ENCODE assay signal across 20 cellular contexts in the genomic region with DNA sequence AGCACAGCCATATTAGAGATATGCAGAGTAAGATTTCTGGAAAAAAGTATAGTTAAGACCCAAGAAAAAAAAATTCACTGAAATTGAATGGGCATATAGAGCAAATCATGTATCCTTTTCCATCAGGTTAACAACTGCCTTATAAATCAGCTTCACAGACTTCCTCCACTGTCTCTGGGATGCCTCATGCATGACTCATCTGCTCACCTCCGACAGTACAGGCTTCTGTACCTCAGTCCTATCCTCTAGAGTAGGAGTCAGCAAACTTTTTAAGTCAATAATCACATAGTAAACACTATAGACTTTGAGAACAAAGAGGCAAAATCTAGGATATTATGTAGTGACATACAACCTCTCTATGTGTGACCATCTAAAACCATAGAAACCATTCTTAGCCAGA.
DNase-seq lines count a peak whose midpoint lies in the region; ATAC-seq and TF ChIP-seq lines count a peak whose summit lies in the region.
"Had no signal": no experiment of that assay in that cellular context is flagged by ENCODE, and none has a peak within 500 bp of the region (broad histone marks: within the 10 kb centered on the region; RNA-seq: fewer than 3 reads in every experiment).

No MANE protein-coding gene starts in this region.

- TF ChIP-seq CTCF in RWPE2 (IDR thresholded peaks at IDR 0.05; ENCODE audit: poor library complexity, severe bottlenecking), result no peak
- TF ChIP-seq CTCF in type B pancreatic cell (conservative IDR thresholded peaks at IDR 0.05), result no peak
- no peak for TF ChIP-seq CTCF in HFFc6 (IDR thresholded peaks at IDR 0.05)

- H3K27ac ChIP-seq in RWPE2 (ENCODE audit: poor library complexity, severe bottlenecking), result peak overlapping the region; percentile 94
- H3K27ac ChIP-seq: cardiac muscle cell had no signal

- no peaks in the 10 kb centered on the region for H3K27me3 ChIP-seq in RWPE2 (ENCODE audit: insufficient read depth, poor library complexity, severe bottlenecking)
- H3K27me3 ChIP-seq: BE2C, cardiac muscle cell had no signal

- H3K4me3 ChIP-seq in RWPE2 (ENCODE audit: severe bottlenecking), result no peak overlapping the region
- H3K4me3 ChIP-seq: cardiac muscle cell had no signal

- no peaks in the 10 kb centered on the region for H3K36me3 Mint-ChIP-seq in type B pancreatic cell
- H3K36me3 Mint-ChIP-seq in HFFc6 (ENCODE audit: low read depth), result no peaks in the 10 kb centered on the region
- H3K36me3 Mint-ChIP-seq: activated CD8-positive, alpha-beta memory T cell treated with anti-CD3 and anti-CD28 coated beads, Interleukin-2, amount 10 ng/mL, durations not matched to agents 7 days and 5 days; naive thymus-derived CD8-positive, alpha-beta T cell had no signal

- peaks cover 2% of the 10 kb centered on the region for H3K9me3 ChIP-seq in RWPE2 (ENCODE audit: severe bottlenecking)
- H3K9me3 ChIP-seq: BE2C had no signal

- peaks cover 13% of the 10 kb centered on the region for H3K4me1 ChIP-seq in RWPE2 (ENCODE audit: insufficient read depth, poor library complexity, severe bottlenecking)
- H3K4me1 ChIP-seq: BE2C had no signal

- peak overlapping the region; percentile 3 for H3K27ac Mint-ChIP-seq in type B pancreatic cell
- no peak overlapping the region for H3K27ac Mint-ChIP-seq in HFFc6
- H3K27ac Mint-ChIP-seq: activated CD8-positive, alpha-beta memory T cell treated with anti-CD3 and anti-CD28 coated beads, Interleukin-2, amount 10 ng/mL, durations not matched to agents 7 days and 5 days; activated T-helper 17 cell treated with anti-CD3 and anti-CD28 coated beads, Interleukin-2, amount 50 U/mL, for 72 hours; naive thymus-derived CD8-positive, alpha-beta T cell; T-helper 2 cell treated with Interferon-gamma antibody and Interleukin-4, amounts not matched to agents 5 μg/mL and 100 μg/mL, for 36 hours had no signal

- H3K4me3 Mint-ChIP-seq in type B pancreatic cell, result no peak overlapping the region
- no peak overlapping the region for H3K4me3 Mint-ChIP-seq in HFFc6
- H3K4me3 Mint-ChIP-seq: activated CD8-positive, alpha-beta memory T cell treated with anti-CD3 and anti-CD28 coated beads, Interleukin-2, amount 10 ng/mL, durations not matched to agents 7 days and 5 days; activated T-helper 17 cell treated with anti-CD3 and anti-CD28 coated beads, Interleukin-2, amount 50 U/mL, for 72 hours; naive thymus-derived CD8-positive, alpha-beta T cell; T-helper 2 cell treated with Interferon-gamma antibody and Interleukin-4, amounts not matched to agents 5 μg/mL and 100 μg/mL, for 36 hours had no signal

- ATAC-seq in RWPE2 (ENCODE audit: low read depth) (peak; percentile 100), HG02610 (IDR thresholded peaks at IDR 0.05; ENCODE audit: unreplicated experiment) (no peak)
- ATAC-seq: activated CD8-positive, alpha-beta memory T cell treated with anti-CD3 and anti-CD28 coated beads, Interleukin-2, amount 10 ng/mL, durations not matched to agents 7 days and 5 days; activated T-helper 17 cell treated with anti-CD3 and anti-CD28 coated beads, Interleukin-2, amount 50 U/mL, for 72 hours; naive thymus-derived CD8-positive, alpha-beta T cell had no signal

- no peaks in the 10 kb centered on the region for H3K36me3 ChIP-seq in RWPE2 (ENCODE audit: low read depth)
- H3K36me3 ChIP-seq: BE2C, cardiac muscle cell had no signal

- no peaks in the 10 kb centered on the region for H3K9me3 Mint-ChIP-seq in type B pancreatic cell
- H3K9me3 Mint-ChIP-seq in HFFc6, result peaks cover 48% of the 10 kb centered on the region
- H3K9me3 Mint-ChIP-seq: T-helper 2 cell treated with Interferon-gamma antibody and Interleukin-4, amounts not matched to agents 5 μg/mL and 100 μg/mL, for 36 hours had no signal

- DNase-seq in HT-29 (ENCODE audit: low spot score) (peak; percentile 47), RWPE2 (ENCODE audit: low spot score) (peak; percentile 75), iPS DF 4.7 (ENCODE audit: extremely low read depth, low spot score) (peak; percentile 2), type B pancreatic cell (ENCODE audit: extremely low spot score, unreplicated experiment) (no peak), DMS 273 (lab: John Stamatoyannopoulos, UW; ENCODE audit: unreplicated experiment) (no peak), HFFc6 (no peak)
- DNase-seq: activated CD4-positive, CD25-positive, alpha-beta regulatory T cell; activated CD8-positive, alpha-beta memory T cell treated with anti-CD3 and anti-CD28 coated beads, Interleukin-2, amount 10 ng/mL, durations not matched to agents 7 days and 5 days; BE2C; dermis blood vessel endothelial cell; IMR-90; naive thymus-derived CD8-positive, alpha-beta T cell; NCI-H1930; NCI-H510A; SHP77 treated with DMSO at 0.1 percent for 48 hours; stimulated activated CD4-positive, alpha-beta T cell treated with anti-CD3 and anti-CD28 coated beads, Interleukin-4, amount 100 ng/mL, for 24 hours had no signal

- H3K27me3 Mint-ChIP-seq in type B pancreatic cell, result peaks cover 12% of the 10 kb centered on the region
- no peaks in the 10 kb centered on the region for H3K27me3 Mint-ChIP-seq in HFFc6 (ENCODE audit: insufficient read depth)
- H3K27me3 Mint-ChIP-seq: activated CD8-positive, alpha-beta memory T cell treated with anti-CD3 and anti-CD28 coated beads, Interleukin-2, amount 10 ng/mL, durations not matched to agents 7 days and 5 days; activated T-helper 17 cell treated with anti-CD3 and anti-CD28 coated beads, Interleukin-2, amount 50 U/mL, for 72 hours had no signal

- no peaks in the 10 kb centered on the region for H3K4me1 Mint-ChIP-seq in type B pancreatic cell (ENCODE audit: unreplicated experiment)
- H3K4me1 Mint-ChIP-seq in HFFc6 (ENCODE audit: low read depth), result no peaks in the 10 kb centered on the region
- H3K4me1 Mint-ChIP-seq: activated CD8-positive, alpha-beta memory T cell treated with anti-CD3 and anti-CD28 coated beads, Interleukin-2, amount 10 ng/mL, durations not matched to agents 7 days and 5 days; activated T-helper 17 cell treated with anti-CD3 and anti-CD28 coated beads, Interleukin-2, amount 50 U/mL, for 72 hours; naive thymus-derived CD8-positive, alpha-beta T cell had no signal

Comparison
In these comparisons a context has a peak if more than half of its experiments do, and no peak if none do; other contexts are left out.
1. DNase-seq: peak in HT-29 (single experiment), RWPE2 (single experiment) and iPS DF 4.7 (single experiment); none in type B pancreatic cell (single experiment), DMS 273 (single experiment) and HFFc6 (single experiment).